Comparison of ENCODE assay signal across 10 cellular contexts in the genomic region with DNA sequence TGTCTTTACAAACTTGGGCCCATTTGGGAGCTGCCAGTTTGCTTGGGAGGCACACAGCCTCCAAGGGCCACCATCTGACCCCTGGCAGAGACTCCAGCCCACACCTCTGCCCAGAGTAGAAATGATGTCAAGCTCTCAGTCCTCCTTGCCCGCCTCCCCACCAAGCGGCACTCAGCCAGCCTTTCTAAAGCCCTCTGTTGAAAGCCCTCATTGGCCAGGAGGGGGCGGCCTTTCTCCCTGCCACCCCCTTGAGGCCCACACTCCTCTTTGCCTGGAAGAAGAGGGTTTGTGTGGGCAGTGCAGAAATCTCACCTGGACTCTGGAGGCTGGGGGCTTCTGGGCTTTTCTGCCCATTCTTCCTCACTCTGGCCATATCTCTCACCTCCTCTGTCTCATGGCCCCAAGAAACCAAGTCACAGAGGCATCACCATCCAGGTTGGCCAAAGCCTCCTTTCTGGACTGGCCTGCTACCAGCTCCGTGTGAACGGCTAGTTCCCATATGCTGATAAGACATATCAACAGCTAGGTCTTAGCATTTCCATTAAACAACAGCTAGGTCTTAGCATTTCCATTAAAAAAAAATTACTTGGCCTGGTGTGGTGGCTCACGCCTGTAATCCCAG. TPM values are rescaled to one million over a fixed set of nuclear protein-coding genes. Genes with fewer than 3 reads are reported as not detected.
A peak's percentile ranks its signal among the peaks of the same experiment; 100 is the strongest.
DNase-seq lines count a peak whose midpoint lies in the region; ATAC-seq, FAIRE-seq and TF ChIP-seq lines count a peak whose summit lies in the region.
"Had no signal": no experiment of that assay in that cellular context is flagged by ENCODE, and none has a peak within 500 bp of the region (broad histone marks: within the 10 kb centered on the region; RNA-seq: fewer than 3 reads in every experiment).

No MANE protein-coding gene starts in this region.

- H3K36me3 Mint-ChIP-seq in activated naive CD4-positive, alpha-beta T cell treated with anti-CD3 and anti-CD28 coated beads, Interleukin-2, amount 50 U/mL, for 72 hours = no peaks in the 10 kb centered on the region

- no peak overlapping the region for H3K9ac ChIP-seq in keratinocyte (ENCODE audit: control insufficient read depth, extremely low read depth, insufficient read depth, low read length)

- H3K4me3 ChIP-seq in LNCaP clone FGC (ENCODE audit: low read depth, low read length) = no peak overlapping the region
- H3K4me3 ChIP-seq in keratinocyte (ENCODE audit: control insufficient read depth in 2 of 3, extremely low read depth in 1 of 3, insufficient read depth in 2 of 3, low read depth in 1 of 3, low read length in 3 of 3) = no peak overlapping the region
- H3K4me3 ChIP-seq: thyroid gland had no signal

- no peak overlapping the region for H2AFZ ChIP-seq in keratinocyte (ENCODE audit: control insufficient read depth, low read length)

- no peak overlapping the region for H3K27ac Mint-ChIP-seq in activated naive CD4-positive, alpha-beta T cell treated with anti-CD3 and anti-CD28 coated beads, Interleukin-2, amount 50 U/mL, for 72 hours

- TF ChIP-seq CTCF in LNCaP clone FGC (IDR thresholded peaks at IDR 0.05; ENCODE audit: control insufficient read depth, extremely low read depth, insufficient read depth) (peak; percentile 31; the same call in 1 of the 2 replicates), keratinocyte (optimal IDR thresholded peaks at IDR 0.05 in 1 of 3, IDR thresholded peaks at IDR 0.05 in 1 of 3, conservative IDR thresholded peaks at IDR 0.05 in 1 of 3; ENCODE audit: extremely low read depth in 1 of 3, insufficient read depth in 2 of 3, low read length in 3 of 3) (peak; percentile 61 to 81 (median 68))

- H3K4me2 ChIP-seq in keratinocyte (ENCODE audit: control insufficient read depth, extremely low read depth, insufficient read depth, low read depth, low read length) = no peak overlapping the region

- no peaks in the 10 kb centered on the region for H3K9me1 ChIP-seq in keratinocyte (ENCODE audit: control insufficient read depth, extremely low read depth, insufficient read depth, low read length)

- peaks cover 0 to 2% of the 10 kb centered on the region in 2 experiments for H3K36me3 ChIP-seq in keratinocyte (ENCODE audit: control insufficient read depth in 2 of 2, extremely low read depth in 1 of 2, insufficient read depth in 2 of 2, low read length in 2 of 2)
- H3K36me3 ChIP-seq: thyroid gland had no signal

- H3K4me1 ChIP-seq in keratinocyte (ENCODE audit: control insufficient read depth, extremely low read depth, insufficient read depth, low read length) = peaks cover 17% of the 10 kb centered on the region

- FAIRE-seq in keratinocyte (lab: Jason Lieb, UNC) (no peak), HTR-8/SVneo (lab: Jason Lieb, UNC) (no peak)

- H3K9me3 Mint-ChIP-seq in activated naive CD4-positive, alpha-beta T cell treated with anti-CD3 and anti-CD28 coated beads, Interleukin-2, amount 50 U/mL, for 72 hours = no peaks in the 10 kb centered on the region

- no peaks in the 10 kb centered on the region for H3K27me3 ChIP-seq in keratinocyte (ENCODE audit: control insufficient read depth, extremely low read depth, insufficient read depth, low read length)
- H3K27me3 ChIP-seq: thyroid gland had no signal

- peak; percentile 59 to 83 for ATAC-seq in activated naive CD4-positive, alpha-beta T cell treated with anti-CD3 and anti-CD28 coated beads, Interleukin-2, amount 50 U/mL, for 72 hours
- no peak for ATAC-seq in GM19397 (IDR thresholded peaks at IDR 0.05; ENCODE audit: unreplicated experiment)

- dilution Hi-C loops in keratinocyte (cut with MboI; ENCODE audit: extremely low pct_ligation_motif_present, low sequenced_read_pairs) = no loop called here

- H3K27ac ChIP-seq in keratinocyte (ENCODE audit: control insufficient read depth, insufficient read depth, low read length) = no peak overlapping the region
- no peak overlapping the region for H3K27ac ChIP-seq in substantia nigra (ENCODE audit: low read depth, low read length, poor library complexity, severe bottlenecking)
- H3K27ac ChIP-seq: thyroid gland had no signal

- H3K9me3 ChIP-seq in keratinocyte (ENCODE audit: control insufficient read depth, low read depth, low read length) = no peaks in the 10 kb centered on the region
- H3K9me3 ChIP-seq: thyroid gland had no signal

- H4K20me1 ChIP-seq in keratinocyte (ENCODE audit: control insufficient read depth, extremely low read depth, insufficient read depth, low read length) = no peaks in the 10 kb centered on the region

- peaks cover 8% of the 10 kb centered on the region for H3K79me2 ChIP-seq in keratinocyte (ENCODE audit: control insufficient read depth, insufficient read depth, low read length)

- peak; percentile 57 for DNase-seq in GM03348 (ENCODE audit: low spot score)
- DNase-seq in LNCaP clone FGC (ENCODE audit: low read depth) = no peak
- peak in 1 of 2 donors; percentile 47 for DNase-seq in activated naive CD4-positive, alpha-beta T cell treated with anti-CD3 and anti-CD28 coated beads, Interleukin-2, amount 50 U/mL, for 72 hours (ENCODE audit: low spot score in 2 of 2)
- DNase-seq in keratinocyte (ENCODE audit: low read depth, low spot score) = no peak
- peak in 40 of 49 donors; percentile 18 to 79 (median 60) for DNase-seq in substantia nigra (lab: John Stamatoyannopoulos, UW)
- DNase-seq in SHP77 treated with DMSO at 0.1 percent for 48 hours (lab: John Stamatoyannopoulos, UW) = no peak
- no peak for DNase-seq in HTR-8/SVneo (ENCODE audit: insufficient read length, low spot score)

RNA-seq across cellular contexts. Expression of a gene that starts 36.1 kb away (rescaled TPM):
- 1 to 10 TPM; 1.9 to 3.5 TPM for total RNA-seq in activated naive CD4-positive, alpha-beta T cell treated with anti-CD3 and anti-CD28 coated beads, Interleukin-2, amount 50 U/mL, for 72 hours
- polyA plus RNA-seq in keratinocyte = 12.0 to 20.5 TPM (median 19.3 TPM) in 3 replicates
- 3.5 TPM for polyA plus RNA-seq in keratinocyte (2011; ENCODE audit: low read depth)
- 13.3 and 33.4 TPM in 2 replicates for polyA plus RNA-seq in keratinocyte (2011; cell fraction: cytosol; rRNA removed)
- 8.4 and 14.1 TPM in 2 replicates for polyA plus RNA-seq in keratinocyte (2011; cell fraction: nucleus; rRNA removed)
- 17.0 and 24.0 TPM in 2 replicates for polyA plus RNA-seq in keratinocyte (2012; ENCODE audit: low replicate concordance)
- 6.8 to 19.4 TPM (median 11.6 TPM) in 3 replicates for polyA minus RNA-seq in keratinocyte
- 31.7 TPM for polyA minus RNA-seq in keratinocyte (2011; cell fraction: cytosol; rRNA and poly(A)+ RNA removed)
- 9.3 and 9.8 TPM in 2 replicates for polyA minus RNA-seq in keratinocyte (2011; cell fraction: nucleus; rRNA and poly(A)+ RNA removed)

RNA-seq across cellular contexts. Expression of a gene that starts 36.6 kb away (rescaled TPM):
- total RNA-seq in activated naive CD4-positive, alpha-beta T cell treated with anti-CD3 and anti-CD28 coated beads, Interleukin-2, amount 50 U/mL, for 72 hours = 100 to 1,000 TPM in 1 of 2 donors, 10 to 100 TPM in 1; 74.2 to 125 TPM
- polyA plus RNA-seq in keratinocyte = 72.5 to 74.8 TPM (median 74.4 TPM) in 3 replicates
- polyA plus RNA-seq in keratinocyte (2011; ENCODE audit: low read depth) = 15.5 TPM
- polyA plus RNA-seq in keratinocyte (2011; cell fraction: cytosol; rRNA removed) = 51.5 and 66.8 TPM in 2 replicates
- polyA plus RNA-seq in keratinocyte (2011; cell fraction: nucleus; rRNA removed) = 138 and 144 TPM in 2 replicates
- polyA plus RNA-seq in keratinocyte (2012; ENCODE audit: low replicate concordance) = 46.0 and 61.3 TPM in 2 replicates
- 110 to 140 TPM (median 133 TPM) in 3 replicates for polyA minus RNA-seq in keratinocyte
- polyA minus RNA-seq in keratinocyte (2011; cell fraction: cytosol; rRNA and poly(A)+ RNA removed) = 71.9 TPM
- polyA minus RNA-seq in keratinocyte (2011; cell fraction: nucleus; rRNA and poly(A)+ RNA removed) = 74.6 and 85.9 TPM in 2 replicates

RNA-seq across cellular contexts. Expression of a gene that starts 37.7 kb away (rescaled TPM):
- total RNA-seq in activated naive CD4-positive, alpha-beta T cell treated with anti-CD3 and anti-CD28 coated beads, Interleukin-2, amount 50 U/mL, for 72 hours = under 1 TPM; 0.25 to 0.39 TPM
- polyA plus RNA-seq in keratinocyte = 0.18 to 0.67 TPM (median 0.38 TPM) in 3 replicates
- polyA plus RNA-seq in keratinocyte (2011; ENCODE audit: low read depth) = 0.84 TPM
- polyA plus RNA-seq in keratinocyte (2011; cell fraction: cytosol; rRNA removed) = 0.26 and 0.36 TPM in 2 replicates
- polyA plus RNA-seq in keratinocyte (2011; cell fraction: nucleus; rRNA removed) = 0.28 and 0.36 TPM in 2 replicates
- polyA plus RNA-seq in keratinocyte (2012; ENCODE audit: low replicate concordance) = 0.91 and 0.95 TPM in 2 replicates
- polyA minus RNA-seq in keratinocyte = 0.16 to 0.19 TPM in 2 of 3 replicates, not detected in the other
- polyA minus RNA-seq in keratinocyte (2011; cell fraction: cytosol; rRNA and poly(A)+ RNA removed) = not detected
- not detected in 2 replicates for polyA minus RNA-seq in keratinocyte (2011; cell fraction: nucleus; rRNA and poly(A)+ RNA removed)
- total RNA-seq: glomerular endothelial cell, thyroid gland had no signal

RNA-seq across cellular contexts. Expression of a gene that starts 49.3 kb away (rescaled TPM):
- total RNA-seq in activated naive CD4-positive, alpha-beta T cell treated with anti-CD3 and anti-CD28 coated beads, Interleukin-2, amount 50 U/mL, for 72 hours = not detected
- 0.49 to 1.0 TPM (median 0.89 TPM) in 3 replicates for polyA plus RNA-seq in keratinocyte
- 0.21 TPM for polyA plus RNA-seq in keratinocyte (2011; ENCODE audit: low read depth)
- polyA plus RNA-seq in keratinocyte (2011; cell fraction: cytosol; rRNA removed) = 0.30 and 0.40 TPM in 2 replicates
- 0.57 and 0.60 TPM in 2 replicates for polyA plus RNA-seq in keratinocyte (2011; cell fraction: nucleus; rRNA removed)
- 0.23 and 0.63 TPM in 2 replicates for polyA plus RNA-seq in keratinocyte (2012; ENCODE audit: low replicate concordance)
- polyA minus RNA-seq in keratinocyte = 0.30 to 0.62 TPM (median 0.38 TPM) in 3 replicates
- polyA minus RNA-seq in keratinocyte (2011; cell fraction: cytosol; rRNA and poly(A)+ RNA removed) = not detected
- 0.32 TPM in 1 of 2 replicates, not detected in the other for polyA minus RNA-seq in keratinocyte (2011; cell fraction: nucleus; rRNA and poly(A)+ RNA removed)

RNA-seq across cellular contexts. Expression of a gene that starts 54.7 kb away (rescaled TPM):
- not detected for total RNA-seq in activated naive CD4-positive, alpha-beta T cell treated with anti-CD3 and anti-CD28 coated beads, Interleukin-2, amount 50 U/mL, for 72 hours
- polyA plus RNA-seq in keratinocyte = 0.06 to 0.08 TPM in 2 of 3 replicates, not detected in the other
- not detected for polyA plus RNA-seq in keratinocyte (2011; ENCODE audit: low read depth)
- polyA plus RNA-seq in keratinocyte (2011; cell fraction: cytosol; rRNA removed) = not detected in 2 replicates
- polyA plus RNA-seq in keratinocyte (2011; cell fraction: nucleus; rRNA removed) = 0.09 and 0.12 TPM in 2 replicates
- polyA plus RNA-seq in keratinocyte (2012; ENCODE audit: low replicate concordance) = not detected in 2 replicates
- polyA minus RNA-seq in keratinocyte = not detected in 3 replicates
- not detected for polyA minus RNA-seq in keratinocyte (2011; cell fraction: cytosol; rRNA and poly(A)+ RNA removed)
- polyA minus RNA-seq in keratinocyte (2011; cell fraction: nucleus; rRNA and poly(A)+ RNA removed) = not detected in 2 replicates
- total RNA-seq: glomerular endothelial cell had no signal

Comparison
In these comparisons a context has a peak if more than half of its experiments do, and no peak if none do; other contexts are left out.
1. DNase-seq: peak in GM03348 (single experiment) and substantia nigra (40 of 49); none in LNCaP clone FGC (single experiment), keratinocyte (single experiment), SHP77 treated with DMSO at 0.1 percent for 48 hours (single experiment) and HTR-8/SVneo (single experiment).